Comparison of ENCODE assay signal across 15 cellular contexts in genomic region chr18:1513519-1513918, GRCh38.
DNase-seq lines count a peak whose midpoint lies in the region; ATAC-seq and TF ChIP-seq lines count a peak whose summit lies in the region.
"Had no signal": no experiment of that assay in that cellular context is flagged by ENCODE, and none has a peak within 500 bp of the region (broad histone marks: within the 10 kb centered on the region; RNA-seq: fewer than 3 reads in every experiment).

No MANE protein-coding gene starts in this region.

- peak; percentile 57 for ATAC-seq in left lobe of liver
- ATAC-seq in GM21526 (IDR thresholded peaks at IDR 0.05; ENCODE audit: low FRiP score, unreplicated experiment) = no peak
- ATAC-seq: activated CD8-positive, alpha-beta T cell treated with anti-CD3 and anti-CD28 coated beads for 36 hours; sciatic nerve had no signal

- no peak overlapping the region for H3K27ac ChIP-seq in VCaP

- no peak overlapping the region for H3K4me3 ChIP-seq in LNCaP clone FGC (ENCODE audit: low read depth, low read length)

- TF ChIP-seq CTCF in LNCaP clone FGC (IDR thresholded peaks at IDR 0.05; ENCODE audit: control insufficient read depth, extremely low read depth, insufficient read depth) (0 out of 2 replicates have a peak, but pooled peaks have one; percentile 17), VCaP (conservative IDR thresholded peaks at IDR 0.05) (peak; percentile 60)

- DNase-seq in DMS53 (lab: John Stamatoyannopoulos, UW) (peak; percentile 79), LNCaP clone FGC (ENCODE audit: low read depth) (no peak), left lobe of liver (ENCODE audit: low spot score) (no peak), EL (no peak), D341Med (ENCODE audit: low spot score) (no peak)
- DNase-seq: activated CD8-positive, alpha-beta T cell treated with anti-CD3 and anti-CD28 coated beads for 36 hours; CD4-positive, alpha-beta memory T cell; mesendoderm; NCI-H2029; NCI-H774; SHP77 treated with DMSO at 0.1 percent for 48 hours; stimulated activated CD4-positive, alpha-beta T cell treated with anti-CD3 and anti-CD28 coated beads, Interleukin-2, amount 100 ng/mL, for 48 hours had no signal
